In genomic region chr11:65711785-65712632, GRCh38 we compare ENCODE assay signal across 1 cellular context.
TF ChIP-seq lines count a peak whose summit lies in the region.

TSS of gene KAT5 (plus strand) at chr11:65712252. CDS start at chr11:65712268, 16 bp downstream.

TF ChIP-seq in GM12878, 131 proteins besides CTCF, POLR2A, EP300 and RAD21 (continued from another document):
- no peak for TF ChIP-seq MEF2A (IDR thresholded peaks at IDR 0.05; ENCODE audit: insufficient read depth, low read depth, low read length)
- peak; percentile 94 for TF ChIP-seq CREB1 (IDR thresholded peaks at IDR 0.05; ENCODE audit: low read depth)
- peak; percentile 86 for TF ChIP-seq FOXK2 (IDR thresholded peaks at IDR 0.05)
- peak; percentile 91; the same call in 1 of the 2 replicates for TF ChIP-seq PAX8 (IDR thresholded peaks at IDR 0.05)
- peak; percentile 87 for TF ChIP-seq IKZF1 (conservative IDR thresholded peaks at IDR 0.05)
- TF ChIP-seq ETV6 (conservative IDR thresholded peaks at IDR 0.05 in 1 of 2, IDR thresholded peaks at IDR 0.05 in 1 of 2; ENCODE audit: borderline replicate concordance in 1 of 2, low read depth in 1 of 2) = no peak
- no peak for TF ChIP-seq CHD4 (IDR thresholded peaks at IDR 0.05)
- peak; percentile 97 for TF ChIP-seq ZNF207 (IDR thresholded peaks at IDR 0.05; ENCODE audit: borderline replicate concordance)
- TF ChIP-seq MTA3 (IDR thresholded peaks at IDR 0.05; ENCODE audit: borderline replicate concordance, low read length) = no peak
- TF ChIP-seq BHLHE40 (IDR thresholded peaks at IDR 0.05; ENCODE audit: borderline replicate concordance in 1 of 2, low read depth in 2 of 2, low read length in 1 of 2) = peak; percentile 97 to 100
- peak; percentile 43; the same call in 1 of the 2 replicates for TF ChIP-seq MTA2 (IDR thresholded peaks at IDR 0.05; ENCODE audit: low read depth)
- TF ChIP-seq ATF3 (IDR thresholded peaks at IDR 0.05; ENCODE audit: borderline replicate concordance, extremely low read depth, low read depth, low read length) = peak; percentile 100
TF ChIP-seq in GM12878: peak in this region for 78.
